Comparison of ENCODE assay signal across 4 cellular contexts in the genomic region with DNA sequence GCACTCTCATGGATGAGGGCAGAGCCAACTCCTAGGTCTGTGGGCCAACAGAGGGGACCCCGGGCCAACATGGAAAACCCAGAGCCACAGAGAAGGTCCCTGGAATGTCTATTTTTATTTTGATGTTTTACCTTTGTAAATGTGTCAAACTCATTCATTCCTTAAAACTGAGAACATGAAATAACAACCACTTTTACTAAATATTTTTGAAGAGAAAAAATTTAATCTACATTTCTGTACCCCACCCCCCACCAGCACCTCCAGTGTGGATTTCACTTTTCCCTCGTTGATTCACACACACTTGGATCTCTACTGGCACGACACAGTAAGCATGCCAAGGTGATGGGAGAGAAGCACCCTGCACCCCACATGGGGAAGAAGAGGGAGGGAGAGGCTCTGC. TPM values are rescaled to one million over a fixed set of nuclear protein-coding genes. Genes with fewer than 3 reads are reported as not detected.
"Had no signal": no experiment of that assay in that cellular context is flagged by ENCODE, and none has a peak within 500 bp of the region (broad histone marks: within the 10 kb centered on the region; RNA-seq: fewer than 3 reads in every experiment).

No MANE protein-coding gene starts in this region.

- DNase-seq: GDM1, GF-D8 had no signal

- H3K4me3 ChIP-seq: GM12878 had no signal

RNA-seq across cellular contexts. Expression of a gene that starts 6.7 kb away (rescaled TPM):
- total RNA-seq: G401, GM12878 had no signal
- polyA plus RNA-seq: GM12878 had no signal

RNA-seq across cellular contexts. Expression of a gene that starts 16.4 kb away (rescaled TPM):
- total RNA-seq: G401, GM12878 had no signal
- polyA plus RNA-seq: GM12878 had no signal

RNA-seq across cellular contexts. Expression of a gene that starts 44.6 kb away (rescaled TPM):
- total RNA-seq: G401 had no signal
